ENCODE assay signal across 9 cellular contexts in the genomic region with DNA sequence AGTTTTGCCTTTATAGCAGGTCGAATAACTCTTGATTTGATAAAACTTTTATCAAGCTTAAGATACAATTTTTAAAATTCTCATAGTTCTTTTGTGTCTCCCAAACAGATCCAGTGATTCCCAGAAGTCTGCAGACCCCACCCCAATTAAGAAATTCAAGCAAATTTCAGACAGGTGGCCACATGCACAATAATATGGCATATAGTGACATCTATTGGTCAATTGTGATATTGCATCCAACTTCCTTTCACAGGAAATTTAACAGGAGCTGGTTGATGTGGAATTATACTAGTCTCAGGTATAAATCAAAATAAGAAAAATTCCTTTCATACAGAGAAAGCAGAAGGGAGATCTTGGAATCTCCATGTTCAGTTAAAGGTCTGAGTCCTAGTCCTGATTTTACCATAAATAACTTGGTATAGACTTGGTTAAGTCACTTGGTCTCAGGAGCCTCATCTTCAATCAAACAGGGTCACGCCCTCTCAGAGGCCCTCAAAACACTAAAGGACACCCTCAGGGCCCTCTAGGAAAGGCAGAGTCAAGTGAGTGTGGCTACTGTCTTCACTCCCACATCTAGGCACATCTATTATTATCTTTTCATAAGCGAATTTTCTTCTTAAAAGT. TPM values are rescaled to one million over a fixed set of nuclear protein-coding genes. Genes with fewer than 3 reads are reported as not detected.
DNase-seq lines count a peak whose midpoint lies in the region; ATAC-seq and TF ChIP-seq lines count a peak whose summit lies in the region.
"Had no signal": no experiment of that assay in that cellular context is flagged by ENCODE, and none has a peak within 500 bp of the region (broad histone marks: within the 10 kb centered on the region; RNA-seq: fewer than 3 reads in every experiment).

No MANE protein-coding gene starts in this region.

- H3K36me3 ChIP-seq in vagina, result no peaks in the 10 kb centered on the region
- no peaks in the 10 kb centered on the region for H3K36me3 ChIP-seq in effector memory CD4-positive, alpha-beta T cell (ENCODE audit: control insufficient read depth, insufficient read depth, low read length)

- peak; percentile 40 for DNase-seq in EH (ENCODE audit: low read depth)
- no peak for DNase-seq in LNCaP clone FGC (ENCODE audit: low read depth)
- DNase-seq in islet precursor cell, result peak; percentile 24
- DNase-seq in vagina (ENCODE audit: extremely low spot score in 2 of 2), result no peak
- no peak for DNase-seq in stimulated activated CD4-positive, alpha-beta T cell treated with anti-CD3 and anti-CD28 coated beads, Interleukin-12 subunit alpha, Interleukin-12 subunit beta, amount 100 ng/mL, for 4 hours
- DNase-seq in effector memory CD4-positive, alpha-beta T cell, result no peak

- ATAC-seq in HG02763 (IDR thresholded peaks at IDR 0.05; ENCODE audit: unreplicated experiment), result no peak

- no peaks in the 10 kb centered on the region for H3K27me3 ChIP-seq in vagina
- no peaks in the 10 kb centered on the region for H3K27me3 ChIP-seq in effector memory CD4-positive, alpha-beta T cell (replicated peaks; ENCODE audit: control insufficient read depth, insufficient read depth, low read length, poor library complexity, severe bottlenecking)

- intact Hi-C loops in vagina (cut with DNase I), result loop anchor here (2.0 kb wide), 1 partner anchor 71 kb away; no protein-coding TSS in a partner anchor

- TF ChIP-seq CTCF in LNCaP clone FGC (IDR thresholded peaks at IDR 0.05; ENCODE audit: control insufficient read depth, extremely low read depth, insufficient read depth) (peak; percentile 65), WI38 (IDR thresholded peaks at IDR 0.05; ENCODE audit: low read depth, low read length) (peak; percentile 38), vagina (IDR thresholded peaks at IDR 0.05) (peak in 2 of 3 experiments; percentile 72 to 79)

- TF ChIP-seq POLR2A in vagina (IDR thresholded peaks at IDR 0.05), result no peak

- H3K4me1 ChIP-seq in vagina, result no peaks in the 10 kb centered on the region
- no peaks in the 10 kb centered on the region for H3K4me1 ChIP-seq in effector memory CD4-positive, alpha-beta T cell (ENCODE audit: control insufficient read depth, insufficient read depth, low read length, poor library complexity, severe bottlenecking)

- H3K27ac ChIP-seq in vagina, result no peak overlapping the region
- H3K27ac ChIP-seq in effector memory CD4-positive, alpha-beta T cell (ENCODE audit: insufficient read depth, low read length, poor library complexity, severe bottlenecking), result no peak overlapping the region

- H3K4me3 ChIP-seq in LNCaP clone FGC (ENCODE audit: low read depth, low read length), result no peak overlapping the region
- H3K4me3 ChIP-seq in WI38 (ENCODE audit: low read depth, low read length), result no peak overlapping the region
- H3K4me3 ChIP-seq in vagina, result no peak overlapping the region
- no peak overlapping the region for H3K4me3 ChIP-seq in effector memory CD4-positive, alpha-beta T cell (ENCODE audit: insufficient read depth, low read depth, low read length, poor library complexity, severe bottlenecking)

- H3K9me3 ChIP-seq in vagina, result no peaks in the 10 kb centered on the region
- H3K9me3 ChIP-seq in effector memory CD4-positive, alpha-beta T cell (ENCODE audit: control insufficient read depth, low read length), result no peaks in the 10 kb centered on the region

RNA-seq across cellular contexts. Expression of a gene that starts 24.1 kb away (rescaled TPM):
- 2.7 TPM for total RNA-seq in vagina

RNA-seq across cellular contexts. Expression of a gene that starts 53.7 kb away (rescaled TPM):
- total RNA-seq in vagina, result not detected
- total RNA-seq: T-helper 2 cell treated with Interferon-gamma antibody and Interleukin-4, amounts not matched to agents 100 ng/mL and 5 ng/mL, for 36 hours had no signal

Comparison
In these comparisons a context has a peak if more than half of its experiments do, and no peak if none do; other contexts are left out.
1. DNase-seq: peak in EH (single experiment) and islet precursor cell (single experiment); none in LNCaP clone FGC (single experiment), vagina (0 of 2), stimulated activated CD4-positive, alpha-beta T cell treated with anti-CD3 and anti-CD28 coated beads, Interleukin-12 subunit alpha, Interleukin-12 subunit beta, amount 100 ng/mL, for 4 hours (single experiment) and effector memory CD4-positive, alpha-beta T cell (0 of 3).
2. Peak in every context shown above with its lines, with median percentiles within 50 percentile points of each other: CTCF ChIP-seq.